Comparison of ENCODE assay signal across 16 cellular contexts in genomic region chr16:7423436-7423941, GRCh38.
A peak's percentile ranks its signal among the peaks of the same experiment; 100 is the strongest.
DNase-seq lines count a peak whose midpoint lies in the region; TF ChIP-seq lines count a peak whose summit lies in the region.
"Had no signal": no experiment of that assay in that cellular context is flagged by ENCODE, and none has a peak within 500 bp of the region (broad histone marks: within the 10 kb centered on the region; RNA-seq: fewer than 3 reads in every experiment).

No MANE protein-coding gene starts in this region.

- intact Hi-C loops in breast epithelium (cut with DNase I; ENCODE audit: low total_unique reads) (no loop called here), thyroid gland (cut with DNase I) (no loop called here)

- TF ChIP-seq CTCF in nephron (IDR thresholded peaks at IDR 0.05; ENCODE audit: unreplicated experiment in 3 of 3) (no peak), breast epithelium (IDR thresholded peaks at IDR 0.05) (no peak), thyroid gland (IDR thresholded peaks at IDR 0.05) (no peak)

- no peaks in the 10 kb centered on the region for H3K36me3 ChIP-seq in breast epithelium
- no peaks in the 10 kb centered on the region for H3K36me3 ChIP-seq in thyroid gland
- H3K36me3 ChIP-seq: BLaER1, HAP-1 had no signal

- H3K4me3 ChIP-seq in breast epithelium (no peak overlapping the region), thyroid gland (replicated peaks in 1 of 3) (no peak overlapping the region)
- H3K4me3 ChIP-seq: BLaER1, HAP-1 had no signal

- no peaks in the 10 kb centered on the region for H3K27me3 Mint-ChIP-seq in nephron (ENCODE audit: low read depth)

- peak overlapping the region in 2 of 3 experiments; percentile 15 to 35 for H3K27ac Mint-ChIP-seq in nephron
- H3K27ac Mint-ChIP-seq: CD8-positive, alpha-beta memory T cell had no signal

- DNase-seq in NCI-H748 (lab: John Stamatoyannopoulos, UW; ENCODE audit: unreplicated experiment) (peak; percentile 20), NCI-H748 treated with DMSO at 0.1 percent for 48 hours (lab: John Stamatoyannopoulos, UW) (no peak), NCI-H82 (lab: John Stamatoyannopoulos, UW) (peak; percentile 92), SW480 (ENCODE audit: low spot score) (peak; percentile 2), breast epithelium (ENCODE audit: low spot score in 2 of 2) (no peak), thyroid gland (no peak)
- no peak for DNase-seq in stimulated activated CD4-positive, alpha-beta T cell treated with anti-CD3 and anti-CD28 coated beads, Interleukin-12 subunit alpha, Interleukin-12 subunit beta, amount 100 ng/mL, for 4 hours
- DNase-seq: 8988T; AML-193; Caco-2; CD8-positive, alpha-beta memory T cell; DMS53; GOT3 had no signal

- H3K9me3 Mint-ChIP-seq in nephron = no peaks in the 10 kb centered on the region

- H3K27me3 ChIP-seq in breast epithelium (no peaks in the 10 kb centered on the region), thyroid gland (no peaks in the 10 kb centered on the region)
- H3K27me3 ChIP-seq: BLaER1 had no signal

- WGBS in thyroid gland, 2 donors = 60 to 73% methylated on average over 4 of the region's 4 CpGs

- H3K36me3 Mint-ChIP-seq in nephron (ENCODE audit: low read depth) = no peaks in the 10 kb centered on the region

- peak overlapping the region in 2 of 3 experiments; percentile 7 to 11 for H3K4me3 Mint-ChIP-seq in nephron
- H3K4me3 Mint-ChIP-seq: CD8-positive, alpha-beta memory T cell had no signal

- H3K27ac ChIP-seq in breast epithelium = no peak overlapping the region
- H3K27ac ChIP-seq in thyroid gland = no peak overlapping the region
- H3K27ac ChIP-seq: BLaER1 had no signal

- H3K9me3 ChIP-seq in breast epithelium = peaks cover 0 to 7% of the 10 kb centered on the region in 2 donors
- H3K9me3 ChIP-seq in thyroid gland = no peaks in the 10 kb centered on the region
- H3K9me3 ChIP-seq: BLaER1, Caco-2, HAP-1 had no signal

- H3K4me1 Mint-ChIP-seq in nephron = peaks cover 27% of the 10 kb centered on the region
- H3K4me1 Mint-ChIP-seq: CD8-positive, alpha-beta memory T cell had no signal

- H3K4me1 ChIP-seq in breast epithelium (no peaks in the 10 kb centered on the region), thyroid gland (no peaks in the 10 kb centered on the region)
- H3K4me1 ChIP-seq: BLaER1, Caco-2, HAP-1 had no signal

- TF ChIP-seq POLR2A in breast epithelium (IDR thresholded peaks at IDR 0.05) (no peak), thyroid gland (IDR thresholded peaks at IDR 0.05) (no peak)

Comparison
In these comparisons a context has a peak if more than half of its experiments do, and no peak if none do; other contexts are left out.
1. DNase-seq: peak in NCI-H748 (single experiment), NCI-H82 (single experiment) and SW480 (single experiment); none in NCI-H748 treated with DMSO at 0.1 percent for 48 hours (single experiment), breast epithelium (0 of 2), stimulated activated CD4-positive, alpha-beta T cell treated with anti-CD3 and anti-CD28 coated beads, Interleukin-12 subunit alpha, Interleukin-12 subunit beta, amount 100 ng/mL, for 4 hours (single experiment) and thyroid gland (0 of 2).